Comparison of ENCODE assay signal across 22 cellular contexts in the genomic region with DNA sequence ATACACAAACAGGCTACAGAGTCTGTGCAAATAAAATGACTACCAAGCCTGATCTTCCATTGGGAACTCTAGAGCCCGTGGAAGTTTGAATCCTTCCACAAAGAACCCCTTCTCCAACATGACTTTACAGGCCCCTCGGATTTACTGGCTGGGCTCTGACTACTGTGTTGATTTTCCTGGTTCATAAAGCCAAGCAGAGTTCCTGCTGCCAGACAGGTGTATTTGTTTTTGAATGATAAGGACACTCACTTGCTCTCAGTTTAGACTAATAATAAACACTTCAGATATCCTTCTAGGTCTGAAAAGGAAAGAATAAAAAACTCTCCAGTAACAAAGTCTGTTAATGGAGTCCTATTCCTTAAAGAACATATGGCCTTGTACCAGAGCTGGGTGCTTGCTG. TPM values are rescaled to one million over a fixed set of nuclear protein-coding genes. Genes with fewer than 3 reads are reported as not detected.
DNase-seq lines count a peak whose midpoint lies in the region; ATAC-seq and TF ChIP-seq lines count a peak whose summit lies in the region.
"Had no signal": no experiment of that assay in that cellular context is flagged by ENCODE, and none has a peak within 500 bp of the region (broad histone marks: within the 10 kb centered on the region; RNA-seq: fewer than 3 reads in every experiment).

No MANE protein-coding gene starts in this region.

- no peak overlapping the region for H3K4me3 Mint-ChIP-seq in progenitor cell of endocrine pancreas (ENCODE audit: low read depth)
- H3K4me3 Mint-ChIP-seq: activated naive CD8-positive, alpha-beta T cell; activated T-helper 1 cell treated with anti-CD3 and anti-CD28 coated beads, Interleukin-12 subunit alpha, Interleukin-12 subunit beta, Interleukin-2, Interleukin-4 antibody, amounts not matched to agents 30 ng/mL and 10 ng/mL and 1 ng/mL, durations not matched to agents 14 hours and 24 hours and 36 hours; CD8-positive, alpha-beta T cell; stimulated activated effector memory CD8-positive, alpha-beta T cell treated with anti-CD3 and anti-CD28 coated beads, Interleukin-12 subunit alpha, Interleukin-12 subunit beta, amount 100 ng/mL, for 72 hours had no signal

- no peak overlapping the region for H3K4me2 ChIP-seq in Karpas-422 (ENCODE audit: low read depth, low read length, poor library complexity, severe bottlenecking)

- H3K4me1 Mint-ChIP-seq in progenitor cell of endocrine pancreas (ENCODE audit: low read depth): peaks cover 35% of the 10 kb centered on the region
- H3K4me1 Mint-ChIP-seq: stimulated activated effector memory CD8-positive, alpha-beta T cell treated with anti-CD3 and anti-CD28 coated beads, Interleukin-12 subunit alpha, Interleukin-12 subunit beta, amount 100 ng/mL, for 72 hours had no signal

- H3K27ac ChIP-seq in Karpas-422 (ENCODE audit: low read length): no peak overlapping the region
- H3K27ac ChIP-seq: left ventricle myocardium inferior, right lobe of liver, testis had no signal

- H2AFZ ChIP-seq in Karpas-422 (ENCODE audit: low read length): 0 out of 2 replicates have a peak overlapping the region, but pooled peaks have one; percentile 4

- H3K9me2 ChIP-seq in Karpas-422 (replicated peaks; ENCODE audit: insufficient read depth, low read length): no peaks in the 10 kb centered on the region

- no peaks in the 10 kb centered on the region for H3K27me3 Mint-ChIP-seq in progenitor cell of endocrine pancreas

- H3K9ac ChIP-seq in Karpas-422 (ENCODE audit: low read length): no peak overlapping the region

- no peak for TF ChIP-seq CTCF in progenitor cell of endocrine pancreas (IDR thresholded peaks at IDR 0.05; ENCODE audit: unreplicated experiment)

- H3K36me3 ChIP-seq in Karpas-422 (ENCODE audit: insufficient read depth, low read length): no peaks in the 10 kb centered on the region
- H3K36me3 ChIP-seq: left ventricle myocardium inferior, right lobe of liver had no signal

- no peaks in the 10 kb centered on the region for H3K27me3 ChIP-seq in Karpas-422 (ENCODE audit: low read length)
- H3K27me3 ChIP-seq: right lobe of liver, testis had no signal

- H3K4me3 ChIP-seq in Karpas-422 (ENCODE audit: low read length): no peak overlapping the region
- H3K4me3 ChIP-seq: left ventricle myocardium inferior, right lobe of liver, testis had no signal

- peak overlapping the region; percentile 70 for H3K27ac Mint-ChIP-seq in progenitor cell of endocrine pancreas
- H3K27ac Mint-ChIP-seq: activated naive CD8-positive, alpha-beta T cell; activated T-helper 1 cell treated with anti-CD3 and anti-CD28 coated beads, Interleukin-12 subunit alpha, Interleukin-12 subunit beta, Interleukin-2, Interleukin-4 antibody, amounts not matched to agents 30 ng/mL and 10 ng/mL and 1 ng/mL, durations not matched to agents 14 hours and 24 hours and 36 hours; CD8-positive, alpha-beta T cell; stimulated activated effector memory CD8-positive, alpha-beta T cell treated with anti-CD3 and anti-CD28 coated beads, Interleukin-12 subunit alpha, Interleukin-12 subunit beta, amount 100 ng/mL, for 72 hours had no signal

- no peaks in the 10 kb centered on the region for H3K9me3 ChIP-seq in Karpas-422 (ENCODE audit: low read length)
- H3K9me3 ChIP-seq: left ventricle myocardium inferior, right lobe of liver, testis had no signal

- no peaks in the 10 kb centered on the region for H3K79me2 ChIP-seq in Karpas-422 (ENCODE audit: low read length)

- no peak for DNase-seq in Karpas-422
- DNase-seq in NCI-H2107 (lab: John Stamatoyannopoulos, UW): peak; percentile 66
- peak; percentile 29 for DNase-seq in SHP77 (lab: John Stamatoyannopoulos, UW)
- no peak for DNase-seq in progenitor cell of endocrine pancreas (ENCODE audit: low spot score, unreplicated experiment)
- no peak for DNase-seq in NCI-H524 treated with DMSO at 0.1 percent for 48 hours (lab: John Stamatoyannopoulos, UW)
- DNase-seq: CD8-positive, alpha-beta T cell; effector memory CD4-positive, alpha-beta T cell; GOT3; left ventricle myocardium inferior; NCI-H1930; nucleus accumbens; right lobe of liver; stimulated activated CD4-positive, alpha-beta T cell treated with anti-CD3 and anti-CD28 coated beads, Interleukin-15, amount 100 ng/mL, for 24 hours; T-helper 9 cell; testis had no signal

- no peaks in the 10 kb centered on the region for H3K9me3 Mint-ChIP-seq in progenitor cell of endocrine pancreas (ENCODE audit: low read depth)
- H3K9me3 Mint-ChIP-seq: activated T-helper 1 cell treated with anti-CD3 and anti-CD28 coated beads, Interleukin-12 subunit alpha, Interleukin-12 subunit beta, Interleukin-2, Interleukin-4 antibody, amounts not matched to agents 30 ng/mL and 10 ng/mL and 1 ng/mL, durations not matched to agents 14 hours and 24 hours and 36 hours; CD8-positive, alpha-beta T cell; stimulated activated effector memory CD8-positive, alpha-beta T cell treated with anti-CD3 and anti-CD28 coated beads, Interleukin-12 subunit alpha, Interleukin-12 subunit beta, amount 100 ng/mL, for 72 hours had no signal

- H3K36me3 Mint-ChIP-seq in progenitor cell of endocrine pancreas (ENCODE audit: insufficient read depth): no peaks in the 10 kb centered on the region
- H3K36me3 Mint-ChIP-seq: activated naive CD8-positive, alpha-beta T cell; CD8-positive, alpha-beta T cell; stimulated activated effector memory CD8-positive, alpha-beta T cell treated with anti-CD3 and anti-CD28 coated beads, Interleukin-12 subunit alpha, Interleukin-12 subunit beta, amount 100 ng/mL, for 72 hours had no signal

- no peak for ATAC-seq in HG02885 (IDR thresholded peaks at IDR 0.05; ENCODE audit: poor library complexity, unreplicated experiment)
- no peak for ATAC-seq in GM19395 (IDR thresholded peaks at IDR 0.05; ENCODE audit: unreplicated experiment)
- ATAC-seq: activated CD4-positive, CD25-positive, alpha-beta regulatory T cell treated with anti-CD3 and anti-CD28 coated beads, Interleukin-2, amount 50 U/mL, for 24 hours; CD8-positive, alpha-beta T cell; SK-N-SH treated with all-trans-retinoic acid at 6 μM for 48 hours; stimulated activated effector memory CD8-positive, alpha-beta T cell treated with anti-CD3 and anti-CD28 coated beads, Interleukin-12 subunit alpha, Interleukin-12 subunit beta, amount 100 ng/mL, for 72 hours had no signal

- H4K20me1 ChIP-seq in Karpas-422 (ENCODE audit: insufficient read depth, low read depth, low read length): no peaks in the 10 kb centered on the region

- peaks cover 11% of the 10 kb centered on the region for H3K4me1 ChIP-seq in Karpas-422 (ENCODE audit: low read length)
- H3K4me1 ChIP-seq: left ventricle myocardium inferior, testis had no signal

RNA-seq across cellular contexts. Expression of gene SIX1, which starts 31.1 kb away (rescaled TPM):
- total RNA-seq in Karpas-422 (2014; rRNA removed; shearing (Covaris generic); ENCODE audit: low replicate concordance): 0.18 and 0.56 TPM in 2 replicates
- total RNA-seq in progenitor cell of endocrine pancreas: 0.79 and 1.0 TPM in 2 replicates
- total RNA-seq: CD8-positive, alpha-beta T cell; left ventricle myocardium inferior; right lobe of liver had no signal

Comparison
In these comparisons a context has a peak if more than half of its experiments do, and no peak if none do; other contexts are left out.
1. DNase-seq: peak in NCI-H2107 (single experiment) and SHP77 (2 of 2); none in Karpas-422 (single experiment), progenitor cell of endocrine pancreas (single experiment) and NCI-H524 treated with DMSO at 0.1 percent for 48 hours (single experiment).